In the genomic region with DNA sequence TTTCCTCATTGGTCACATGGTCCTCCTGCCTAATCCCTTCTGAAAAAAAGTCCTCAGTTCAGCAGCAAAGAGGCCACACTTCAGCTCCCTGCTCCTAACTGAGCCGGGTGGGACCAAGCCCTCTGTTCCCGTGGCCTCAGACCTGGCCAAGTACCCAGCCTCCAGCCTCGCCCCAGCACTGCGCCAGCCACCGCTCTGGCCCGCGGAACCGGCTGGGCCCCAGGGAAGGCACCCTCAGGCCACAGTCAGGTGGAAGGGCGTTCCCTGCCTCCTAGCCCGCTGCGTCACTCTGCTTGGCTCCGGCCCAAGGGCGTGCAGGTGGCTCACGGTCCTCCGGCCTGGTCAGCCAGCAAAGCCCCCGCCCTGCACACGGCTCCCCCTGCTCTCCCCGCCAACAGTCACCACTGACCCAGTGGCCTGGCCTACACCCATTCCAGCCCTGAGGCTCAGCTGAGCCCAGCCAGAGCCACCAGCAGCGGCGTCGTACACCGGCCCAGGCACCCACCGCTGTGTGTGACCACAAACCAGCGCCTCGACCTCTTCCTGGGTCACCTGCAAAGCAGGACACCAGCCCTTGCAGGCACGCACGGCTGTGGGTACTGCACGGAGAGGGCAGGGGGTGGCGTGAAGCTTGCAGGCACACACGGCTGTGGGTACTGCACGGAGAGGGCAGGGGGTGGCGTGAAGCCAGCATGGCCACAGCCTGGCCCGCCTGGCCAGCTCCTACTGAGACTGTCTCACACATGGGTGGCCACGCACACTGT, we compare ENCODE assay signal across 10 cellular contexts. TPM values are rescaled to one million over a fixed set of nuclear protein-coding genes. Genes with fewer than 3 reads are reported as not detected.
DNase-seq lines count a peak whose midpoint lies in the region; ATAC-seq lines count a peak whose summit lies in the region.
"Had no signal": no experiment of that assay in that cellular context is flagged by ENCODE, and none has a peak within 500 bp of the region (broad histone marks: within the 10 kb centered on the region; RNA-seq: fewer than 3 reads in every experiment).

No MANE protein-coding gene starts in this region.

- peak overlapping the region; percentile 43 for H3K9ac ChIP-seq in endocrine pancreas (ENCODE audit: control insufficient read depth, insufficient read depth, low read length)

- H3K4me1 ChIP-seq in endocrine pancreas (ENCODE audit: control insufficient read depth, insufficient read depth, low read length), result no peaks in the 10 kb centered on the region

- no peaks in the 10 kb centered on the region for H3K27me3 ChIP-seq in endocrine pancreas (ENCODE audit: control insufficient read depth, insufficient read depth, low read length)

- no peak overlapping the region for H3K4me3 ChIP-seq in endocrine pancreas (ENCODE audit: control insufficient read depth, insufficient read depth, low read length)

- ATAC-seq in HG02623 (IDR thresholded peaks at IDR 0.05; ENCODE audit: unreplicated experiment) (no peak), GM19395 (IDR thresholded peaks at IDR 0.05; ENCODE audit: unreplicated experiment) (no peak), GM18858 (IDR thresholded peaks at IDR 0.05; ENCODE audit: unreplicated experiment) (no peak)

- H3K36me3 ChIP-seq in endocrine pancreas (ENCODE audit: control insufficient read depth, insufficient read depth, low read length), result peaks cover 4% of the 10 kb centered on the region

- no peaks in the 10 kb centered on the region for H3K9me3 ChIP-seq in endocrine pancreas (ENCODE audit: control insufficient read depth, low read length)

- DNase-seq in A172 (ENCODE audit: low spot score) (peak; percentile 84), NCI-H2196 (lab: John Stamatoyannopoulos, UW; ENCODE audit: unreplicated experiment) (peak; percentile 94), mesenteric fat pad (ENCODE audit: low spot score) (peak; percentile 91), activated gamma-delta T cell treated with Interleukin-2 at 50 U/mL for 16 hours (no peak)
- DNase-seq: activated CD4-positive, CD25-positive, alpha-beta regulatory T cell; NCI-H446 had no signal

RNA-seq across cellular contexts. Expression of a gene that starts 19.4 kb away (rescaled TPM):
- 28.4 and 31.5 TPM in 2 replicates for total RNA-seq in A172 (2014; rRNA removed; shearing (Covaris generic))
- total RNA-seq in mesenteric fat pad, result 165 TPM

RNA-seq across cellular contexts. Expression of a gene that starts 34.7 kb away (rescaled TPM):
- 6.6 and 9.8 TPM in 2 replicates for total RNA-seq in A172 (2014; rRNA removed; shearing (Covaris generic))
- total RNA-seq in mesenteric fat pad, result 45.5 TPM
